In genomic region chr2:150371066-150371812, GRCh38 we compare ENCODE assay signal across 26 cellular contexts.
DNase-seq lines count a peak whose midpoint lies in the region; TF ChIP-seq lines count a peak whose summit lies in the region.
"Had no signal": no experiment of that assay in that cellular context is flagged by ENCODE, and none has a peak within 500 bp of the region (broad histone marks: within the 10 kb centered on the region; RNA-seq: fewer than 3 reads in every experiment).

No MANE protein-coding gene starts in this region.

- H3K36me3 ChIP-seq in endodermal cell (ENCODE audit: control insufficient read depth, insufficient read depth, low read length) = no peaks in the 10 kb centered on the region
- no peaks in the 10 kb centered on the region for H3K36me3 ChIP-seq in liver (ENCODE audit: control insufficient read depth in 4 of 4, insufficient read depth in 3 of 4, low read depth in 1 of 4, low read length in 3 of 4)
- H3K36me3 ChIP-seq: breast epithelium, MG63, pancreas, thyroid gland had no signal

- H2BK15ac ChIP-seq in H9 (ENCODE audit: low read depth, low read length) = no peak overlapping the region

- H4K91ac ChIP-seq in H9 (ENCODE audit: insufficient read length, low read depth, low read length) = no peak overlapping the region

- no peaks in the 10 kb centered on the region; the same call in 1 of the 2 replicates for H3K79me2 ChIP-seq in H9 (ENCODE audit: insufficient read depth, low read length)

- H3K27ac Mint-ChIP-seq in H9 (no peak overlapping the region), endodermal cell (no peak overlapping the region)
- H3K27ac Mint-ChIP-seq: activated CD8-positive, alpha-beta T cell treated with anti-CD3 and anti-CD28 coated beads for 36 hours; CD4-positive, CD25-positive, alpha-beta regulatory T cell; natural killer cell; stimulated activated memory B cell treated with anti-CD40 and anti-IgM and Interleukin-4, amounts not matched to agents 10 μg/mL and 1 μg/mL and 100 μg/mL, for 72 hours; T-helper 2 cell treated with Interferon-gamma antibody and Interleukin-4, amounts not matched to agents 5 μg/mL and 100 μg/mL, for 36 hours had no signal

- DNase-seq in H9 = no peak
- no peak for DNase-seq in endodermal cell
- DNase-seq in stimulated activated CD4-positive, alpha-beta T cell treated with anti-CD3 and anti-CD28 coated beads, Interleukin-12 subunit alpha, Interleukin-12 subunit beta, amount 100 ng/mL, for 4 hours = no peak
- DNase-seq in NCI-H187 (lab: John Stamatoyannopoulos, UW) = no peak
- no peak for DNase-seq in dorsolateral prefrontal cortex
- DNase-seq in Kasumi-1 (lab: John Stamatoyannopoulos, UW) = no peak
- DNase-seq: activated CD8-positive, alpha-beta T cell treated with anti-CD3 and anti-CD28 coated beads for 36 hours; activated gamma-delta T cell treated with Interleukin-2 at 50 U/mL for 16 hours; CD4-positive, CD25-positive, alpha-beta regulatory T cell; cortex of kidney; hippocampal formation; kidney; MG63; natural killer cell; NCI-H1694; NCI-H446 treated with DMSO at 0.1 percent for 48 hours; NK-92 treated with Interleukin-12 subunit alpha and Interleukin-12 subunit beta, amount 100 ng/mL, for 24 hours; pancreas; stimulated activated CD4-positive, alpha-beta T cell treated with anti-CD3 and anti-CD28 coated beads, Interleukin-1b, Interleukin-23, amount 100 ng/mL, for 48 hours; thyroid gland had no signal

- no peak overlapping the region for H3K4me3 Mint-ChIP-seq in H9
- H3K4me3 Mint-ChIP-seq in endodermal cell = no peak overlapping the region
- H3K4me3 Mint-ChIP-seq: activated CD8-positive, alpha-beta T cell treated with anti-CD3 and anti-CD28 coated beads for 36 hours; CD4-positive, CD25-positive, alpha-beta regulatory T cell; natural killer cell; stimulated activated memory B cell treated with anti-CD40 and anti-IgM and Interleukin-4, amounts not matched to agents 10 μg/mL and 1 μg/mL and 100 μg/mL, for 72 hours; T-helper 2 cell treated with Interferon-gamma antibody and Interleukin-4, amounts not matched to agents 5 μg/mL and 100 μg/mL, for 36 hours had no signal

- H2BK20ac ChIP-seq in H9 (ENCODE audit: low read depth, low read length, poor library complexity, severe bottlenecking) = no peak overlapping the region

- no CpG with 5 or more reads among the region's 3 CpGs for WGBS in H9 (ENCODE audit: extremely low coverage, insufficient read length, low lambda C conversion rate)
- 55 to 100% methylated on average over 1 to 3 of the region's 3 CpGs for WGBS in endodermal cell (ENCODE audit: insufficient coverage in 1 of 2, insufficient read length in 1 of 2), 2 experiments
- WGBS in liver = 43% methylated on average over 3 of the region's 3 CpGs

- no peak overlapping the region for H2BK5ac ChIP-seq in H9 (ENCODE audit: insufficient read length, low read length)

- H3T11ph ChIP-seq in H9 (ENCODE audit: low read length) = no peak overlapping the region

- H4K5ac ChIP-seq in H9 (ENCODE audit: insufficient read length, low read depth, low read length) = no peak overlapping the region

- H3K9me3 Mint-ChIP-seq in H9 (peaks cover 0 to 4% of the 10 kb centered on the region in 2 experiments; a peak in 2 of 5 replicates), endodermal cell (peaks cover 5% of the 10 kb centered on the region)
- H3K9me3 Mint-ChIP-seq: activated CD8-positive, alpha-beta T cell treated with anti-CD3 and anti-CD28 coated beads for 36 hours; stimulated activated memory B cell treated with anti-CD40 and anti-IgM and Interleukin-4, amounts not matched to agents 10 μg/mL and 1 μg/mL and 100 μg/mL, for 72 hours; T-helper 2 cell treated with Interferon-gamma antibody and Interleukin-4, amounts not matched to agents 5 μg/mL and 100 μg/mL, for 36 hours had no signal

- H3K4me1 Mint-ChIP-seq in H9 = peaks cover 9 to 16% of the 10 kb centered on the region in 2 experiments
- H3K4me1 Mint-ChIP-seq in endodermal cell = peaks cover 12% of the 10 kb centered on the region
- H3K4me1 Mint-ChIP-seq: CD4-positive, CD25-positive, alpha-beta regulatory T cell; natural killer cell; stimulated activated memory B cell treated with anti-CD40 and anti-IgM and Interleukin-4, amounts not matched to agents 10 μg/mL and 1 μg/mL and 100 μg/mL, for 72 hours had no signal

- peak overlapping the region; percentile 17; the same call in 1 of the 2 replicates for H3K27ac ChIP-seq in C4-2B
- no peak overlapping the region for H3K27ac ChIP-seq in H9 (ENCODE audit: insufficient read length, low read depth, low read length)
- H3K27ac ChIP-seq in endodermal cell (ENCODE audit: low read depth, low read length) = no peak overlapping the region
- H3K27ac ChIP-seq in liver (ENCODE audit: low read depth in 1 of 2, low read length in 2 of 2) = peak overlapping the region; percentile 9 to 57
- no peak overlapping the region for H3K27ac ChIP-seq in dorsolateral prefrontal cortex
- H3K27ac ChIP-seq: breast epithelium, pancreas, SK-N-MC, thyroid gland had no signal

- H3K4me2 ChIP-seq in H9 (ENCODE audit: insufficient read depth, insufficient read length, low read length) = no peak overlapping the region

- peak overlapping the region; percentile 73 for H2AFZ ChIP-seq in H9 (ENCODE audit: low read length)

- H3K4me3 ChIP-seq in endodermal cell (ENCODE audit: low read length) (peak overlapping the region; percentile 36), liver (ENCODE audit: low read depth in 1 of 3, low read length in 3 of 3) (no peak overlapping the region), dorsolateral prefrontal cortex (no peak overlapping the region)
- H3K4me3 ChIP-seq: breast epithelium, MG63, pancreas, SK-N-MC, thyroid gland had no signal

- H3K9ac ChIP-seq in H9 (ENCODE audit: extremely low read depth, insufficient read length, low read length) = no peak overlapping the region
- H3K9ac ChIP-seq in endodermal cell (ENCODE audit: extremely low read depth, low read length, poor library complexity, severe bottlenecking) = no peak overlapping the region
- H3K9ac ChIP-seq in liver (ENCODE audit: low read depth in 1 of 2, low read length in 2 of 2) = no peak overlapping the region

- H3K79me1 ChIP-seq in H9 (ENCODE audit: insufficient read depth, low read depth, low read length, poor library complexity, severe bottlenecking) = no peaks in the 10 kb centered on the region

- H3K23me2 ChIP-seq in H9 (ENCODE audit: insufficient read length, low read depth, low read length, poor library complexity, severe bottlenecking) = no peaks in the 10 kb centered on the region

- no peak overlapping the region for H4K8ac ChIP-seq in H9 (replicated peaks; ENCODE audit: insufficient read length, low read depth, low read length)

- H3K36me3 Mint-ChIP-seq in H9 (ENCODE audit: insufficient read depth in 1 of 3, low read depth in 3 of 3) = peaks cover 0 to 5% (median 0%) of the 10 kb centered on the region in 3 experiments; a peak in 1 of 7 replicates
- H3K36me3 Mint-ChIP-seq in endodermal cell (ENCODE audit: low read depth) = no peaks in the 10 kb centered on the region
- H3K36me3 Mint-ChIP-seq: CD4-positive, CD25-positive, alpha-beta regulatory T cell; natural killer cell; stimulated activated memory B cell treated with anti-CD40 and anti-IgM and Interleukin-4, amounts not matched to agents 10 μg/mL and 1 μg/mL and 100 μg/mL, for 72 hours had no signal

- no peak overlapping the region for H3K4ac ChIP-seq in H9 (ENCODE audit: low read depth, low read length)

- H2BK120ac ChIP-seq in H9 (ENCODE audit: low read depth, low read length, poor library complexity, severe bottlenecking) = no peak overlapping the region

- H3K27me3 Mint-ChIP-seq in H9 (ENCODE audit: low read depth) (no peaks in the 10 kb centered on the region), endodermal cell (ENCODE audit: insufficient read depth) (peaks cover 28% of the 10 kb centered on the region)
- H3K27me3 Mint-ChIP-seq: activated CD8-positive, alpha-beta T cell treated with anti-CD3 and anti-CD28 coated beads for 36 hours; CD4-positive, CD25-positive, alpha-beta regulatory T cell; stimulated activated memory B cell treated with anti-CD40 and anti-IgM and Interleukin-4, amounts not matched to agents 10 μg/mL and 1 μg/mL and 100 μg/mL, for 72 hours had no signal

- intact Hi-C loops in dorsolateral prefrontal cortex (cut with DNase I) = no loop called here

- no peak overlapping the region for H3K18ac ChIP-seq in H9 (ENCODE audit: insufficient read length, low read depth, low read length)

- H4K20me1 ChIP-seq in H9 (ENCODE audit: control insufficient read depth, insufficient read depth, insufficient read length) = no peaks in the 10 kb centered on the region

- no peak overlapping the region for H3K14ac ChIP-seq in H9 (ENCODE audit: insufficient read depth, low read length)

- TF ChIP-seq RAD21 in liver (IDR thresholded peaks at IDR 0.05) = peak; percentile 67 to 68

- no peak overlapping the region for H3K56ac ChIP-seq in H9 (ENCODE audit: insufficient read length, low read depth, low read length)

- H2AK5ac ChIP-seq in H9 (ENCODE audit: insufficient read length, low read length) = no peak overlapping the region

- no peak overlapping the region for H3K23ac ChIP-seq in H9 (ENCODE audit: insufficient read length, low read depth, low read length)

- H3K9me3 ChIP-seq in H9 (ENCODE audit: control insufficient read depth, low read depth, low read length) (no peaks in the 10 kb centered on the region), endodermal cell (ENCODE audit: control insufficient read depth, low read length) (peaks cover 10% of the 10 kb centered on the region), liver (ENCODE audit: control insufficient read depth in 4 of 4, low read length in 3 of 4) (no peaks in the 10 kb centered on the region)
- H3K9me3 ChIP-seq: breast epithelium, MG63, pancreas, thyroid gland had no signal

- no peak for TF ChIP-seq CTCF in C4-2B (conservative IDR thresholded peaks at IDR 0.05)
- no peak for TF ChIP-seq CTCF in H9 (conservative IDR thresholded peaks at IDR 0.05)
- TF ChIP-seq CTCF in endodermal cell (conservative IDR thresholded peaks at IDR 0.05) = no peak
- peak; percentile 6 for TF ChIP-seq CTCF in liver (IDR thresholded peaks at IDR 0.05; ENCODE audit: low read depth, low read length, missing input control)
- TF ChIP-seq CTCF in dorsolateral prefrontal cortex (IDR thresholded peaks at IDR 0.05 in 54 of 56, conservative IDR thresholded peaks at IDR 0.05 in 2 of 56; ENCODE audit: low read depth in 1 of 56, partially characterized antibody in 56 of 56) = no peak

- H3K4me1 ChIP-seq in H9 (ENCODE audit: insufficient read depth, low read length) (no peaks in the 10 kb centered on the region; the same call in 1 of the 2 replicates), endodermal cell (ENCODE audit: control insufficient read depth, insufficient read depth, low read length) (peaks cover 8% of the 10 kb centered on the region), liver (ENCODE audit: control insufficient read depth in 4 of 4, insufficient read depth in 4 of 4, low read length in 3 of 4) (peaks cover 1 to 19% (median 16%) of the 10 kb centered on the region in 4 donors)
- H3K4me1 ChIP-seq: breast epithelium, pancreas, thyroid gland had no signal

- H2BK12ac ChIP-seq in H9 (ENCODE audit: insufficient read length, low read depth, low read length) = no peak overlapping the region

- H3K27me3 ChIP-seq in H9 (ENCODE audit: insufficient read depth, low read length) (no peaks in the 10 kb centered on the region), endodermal cell (ENCODE audit: control insufficient read depth, insufficient read depth, low read length, poor library complexity, severe bottlenecking) (peaks cover 8% of the 10 kb centered on the region), liver (ENCODE audit: control insufficient read depth in 4 of 4, insufficient read depth in 4 of 4, low read length in 3 of 4) (no peaks in the 10 kb centered on the region), dorsolateral prefrontal cortex (peaks cover 0 to 8% (median 0%) of the 10 kb centered on the region in 45 donors)
- H3K27me3 ChIP-seq: breast epithelium, MG63, pancreas, thyroid gland had no signal

Comparison
In these comparisons a context has a peak if more than half of its experiments do, and no peak if none do; other contexts are left out.
1. H3K27ac ChIP-seq: peak in C4-2B (single experiment) and liver (2 of 2); none in H9 (single experiment), endodermal cell (single experiment) and dorsolateral prefrontal cortex (0 of 59).